In genomic region chr3:194556086-194557056, GRCh38 we compare ENCODE assay signal across 9 cellular contexts.
DNase-seq lines count a peak whose midpoint lies in the region; ATAC-seq and TF ChIP-seq lines count a peak whose summit lies in the region.
"Had no signal": no experiment of that assay in that cellular context is flagged by ENCODE, and none has a peak within 500 bp of the region (broad histone marks: within the 10 kb centered on the region; RNA-seq: fewer than 3 reads in every experiment).

No MANE protein-coding gene starts in this region.

- peak overlapping the region; percentile 57 for H3K27ac Mint-ChIP-seq in activated naive CD8-positive, alpha-beta T cell treated with anti-CD3 and anti-CD28 coated beads, Interleukin-2, amount 50 U/mL, for 24 hours
- peak overlapping the region; percentile 10 to 67 for H3K27ac Mint-ChIP-seq in natural killer cell

- no peaks in the 10 kb centered on the region for H3K9me3 ChIP-seq in MG63

- peaks cover 8% of the 10 kb centered on the region for H3K4me1 Mint-ChIP-seq in activated naive CD8-positive, alpha-beta T cell treated with anti-CD3 and anti-CD28 coated beads, Interleukin-2, amount 50 U/mL, for 24 hours
- peaks cover 5 to 7% of the 10 kb centered on the region in 2 donors for H3K4me1 Mint-ChIP-seq in natural killer cell

- TF ChIP-seq CTCF in natural killer cell (IDR thresholded peaks at IDR 0.05) = no peak

- no peak for ATAC-seq in activated naive CD8-positive, alpha-beta T cell treated with anti-CD3 and anti-CD28 coated beads, Interleukin-2, amount 50 U/mL, for 24 hours
- ATAC-seq in natural killer cell (peak; percentile 59 to 81 (median 65)), HG02798 (IDR thresholded peaks at IDR 0.05; ENCODE audit: poor library complexity, unreplicated experiment) (no peak), HG03025 (IDR thresholded peaks at IDR 0.05; ENCODE audit: low FRiP score, unreplicated experiment) (no peak)

- no peaks in the 10 kb centered on the region for H3K36me3 Mint-ChIP-seq in activated naive CD8-positive, alpha-beta T cell treated with anti-CD3 and anti-CD28 coated beads, Interleukin-2, amount 50 U/mL, for 24 hours (ENCODE audit: low read depth)
- H3K36me3 Mint-ChIP-seq in natural killer cell = no peaks in the 10 kb centered on the region

- intact Hi-C loops in natural killer cell (cut with micrococcal nuclease) = no loop called here

- DNase-seq in ELR (ENCODE audit: low read depth) (peak; percentile 57), MG63 (peak; percentile 71), natural killer cell (no peak), H7 (no peak), NCI-H1048 (lab: John Stamatoyannopoulos, UW) (no peak)
- DNase-seq in activated naive CD8-positive, alpha-beta T cell treated with anti-CD3 and anti-CD28 coated beads, Interleukin-2, amount 50 U/mL, for 24 hours = no peak
- DNase-seq: NCI-H2171 had no signal

- H3K27me3 ChIP-seq in MG63 = no peaks in the 10 kb centered on the region
- H3K27me3 ChIP-seq in H7 (ENCODE audit: control insufficient read depth, insufficient read depth, low read length) = no peaks in the 10 kb centered on the region

- no peaks in the 10 kb centered on the region for H3K9me3 Mint-ChIP-seq in activated naive CD8-positive, alpha-beta T cell treated with anti-CD3 and anti-CD28 coated beads, Interleukin-2, amount 50 U/mL, for 24 hours
- no peaks in the 10 kb centered on the region for H3K9me3 Mint-ChIP-seq in natural killer cell

- peak overlapping the region; percentile 31 for H3K4me3 ChIP-seq in MG63
- no peak overlapping the region for H3K4me3 ChIP-seq in H7 (ENCODE audit: insufficient read depth, low read depth, low read length)

- H3K27me3 Mint-ChIP-seq in activated naive CD8-positive, alpha-beta T cell treated with anti-CD3 and anti-CD28 coated beads, Interleukin-2, amount 50 U/mL, for 24 hours = peaks cover 7% of the 10 kb centered on the region
- no peaks in the 10 kb centered on the region for H3K27me3 Mint-ChIP-seq in natural killer cell (ENCODE audit: low read depth in 2 of 2)

- no peaks in the 10 kb centered on the region for H3K36me3 ChIP-seq in MG63
- no peaks in the 10 kb centered on the region for H3K36me3 ChIP-seq in H7 (replicated peaks; ENCODE audit: control insufficient read depth, insufficient read depth, low read length)

- H3K4me3 Mint-ChIP-seq in activated naive CD8-positive, alpha-beta T cell treated with anti-CD3 and anti-CD28 coated beads, Interleukin-2, amount 50 U/mL, for 24 hours = peak overlapping the region; percentile 58
- peak overlapping the region; percentile 72 for H3K4me3 Mint-ChIP-seq in natural killer cell

Comparison
In these comparisons a context has a peak if more than half of its experiments do, and no peak if none do; other contexts are left out.
1. DNase-seq: peak in ELR (single experiment) and MG63 (single experiment); none in activated naive CD8-positive, alpha-beta T cell treated with anti-CD3 and anti-CD28 coated beads, Interleukin-2, amount 50 U/mL, for 24 hours (single experiment), natural killer cell (single experiment), H7 (single experiment) and NCI-H1048 (single experiment).
2. ATAC-seq: peak in natural killer cell (3 of 3); none in activated naive CD8-positive, alpha-beta T cell treated with anti-CD3 and anti-CD28 coated beads, Interleukin-2, amount 50 U/mL, for 24 hours (single experiment), HG02798 (single experiment) and HG03025 (single experiment).